Comparison of ENCODE assay signal across 8 cellular contexts in genomic region chrX:9312922-9313867, GRCh38.
DNase-seq lines count a peak whose midpoint lies in the region; ATAC-seq and TF ChIP-seq lines count a peak whose summit lies in the region.

No MANE protein-coding gene starts in this region.

- ATAC-seq in HG02973 (IDR thresholded peaks at IDR 0.05; ENCODE audit: unreplicated experiment) = peak; percentile 83

- no peaks in the 10 kb centered on the region for H3K36me3 ChIP-seq in kidney epithelial cell (ENCODE audit: control insufficient read depth, insufficient read depth, low read length)

- H3K9me3 Mint-ChIP-seq in activated naive CD4-positive, alpha-beta T cell treated with anti-CD3 and anti-CD28 coated beads, Interleukin-2, amount 10 ng/mL, durations not matched to agents 7 days and 5 days = no peaks in the 10 kb centered on the region

- H3K4me3 ChIP-seq in kidney epithelial cell (ENCODE audit: low read depth, low read length) = no peak overlapping the region

- no peak overlapping the region for H3K4me3 Mint-ChIP-seq in activated naive CD4-positive, alpha-beta T cell treated with anti-CD3 and anti-CD28 coated beads, Interleukin-2, amount 10 ng/mL, durations not matched to agents 7 days and 5 days

- CTCF ChIA-PET in activated naive CD4-positive, alpha-beta T cell treated with anti-CD3 and anti-CD28 coated beads, Interleukin-2, amount 10 ng/mL, durations not matched to agents 7 days and 5 days (lab: Charles Lee) = interaction anchor here (0.5 to 1.6 kb wide), 6 partner anchors 10 to 417 kb away, joined by 3 to 4 read pairs (median 4); no protein-coding TSS in a partner anchor

- peaks cover 10% of the 10 kb centered on the region for H3K27me3 Mint-ChIP-seq in activated naive CD4-positive, alpha-beta T cell treated with anti-CD3 and anti-CD28 coated beads, Interleukin-2, amount 10 ng/mL, durations not matched to agents 7 days and 5 days

- in situ Hi-C loops in SK-MEL-5 (cut with HindIII; ENCODE audit: low pct_unique_long_range_greater_than_20kb, low sequenced_read_pairs) = no loop called here

- no peaks in the 10 kb centered on the region for H3K27me3 ChIP-seq in kidney epithelial cell (ENCODE audit: control insufficient read depth, insufficient read depth, low read length)

- peak; percentile 56 for TF ChIP-seq CTCF in kidney epithelial cell (IDR thresholded peaks at IDR 0.05; ENCODE audit: insufficient read depth, low read length, poor library complexity, severe bottlenecking)

- no peaks in the 10 kb centered on the region for H3K36me3 Mint-ChIP-seq in activated naive CD4-positive, alpha-beta T cell treated with anti-CD3 and anti-CD28 coated beads, Interleukin-2, amount 10 ng/mL, durations not matched to agents 7 days and 5 days

- DNase-seq in NCI-H187 (lab: John Stamatoyannopoulos, UW) (peak; percentile 7), NCI-H187 treated with DMSO at 0.1 percent for 48 hours (lab: John Stamatoyannopoulos, UW) (no peak), SK-MEL-5 (ENCODE audit: low read depth, low spot score) (peak; percentile 53), kidney epithelial cell (ENCODE audit: low read depth) (no peak), COR-L47 (lab: John Stamatoyannopoulos, UW) (no peak)
- peak; percentile 67 for DNase-seq in activated naive CD4-positive, alpha-beta T cell treated with anti-CD3 and anti-CD28 coated beads, Interleukin-2, amount 10 ng/mL, durations not matched to agents 7 days and 5 days
- peak; percentile 58 for DNase-seq in stimulated activated CD8-positive, alpha-beta memory T cell treated with anti-CD3 and anti-CD28 coated beads, Interleukin-15, amount 100 ng/mL, for 24 hours (ENCODE audit: low read depth)

- no peak overlapping the region for H3K27ac Mint-ChIP-seq in activated naive CD4-positive, alpha-beta T cell treated with anti-CD3 and anti-CD28 coated beads, Interleukin-2, amount 10 ng/mL, durations not matched to agents 7 days and 5 days

- H3K4me1 Mint-ChIP-seq in activated naive CD4-positive, alpha-beta T cell treated with anti-CD3 and anti-CD28 coated beads, Interleukin-2, amount 10 ng/mL, durations not matched to agents 7 days and 5 days = peaks cover 12% of the 10 kb centered on the region

Comparison
In these comparisons a context has a peak if more than half of its experiments do, and no peak if none do; other contexts are left out.
1. DNase-seq: peak in NCI-H187 (2 of 2), SK-MEL-5 (single experiment), activated naive CD4-positive, alpha-beta T cell treated with anti-CD3 and anti-CD28 coated beads, Interleukin-2, amount 10 ng/mL, durations not matched to agents 7 days and 5 days (single experiment) and stimulated activated CD8-positive, alpha-beta memory T cell treated with anti-CD3 and anti-CD28 coated beads, Interleukin-15, amount 100 ng/mL, for 24 hours (single experiment); none in NCI-H187 treated with DMSO at 0.1 percent for 48 hours (single experiment), kidney epithelial cell (single experiment) and COR-L47 (single experiment).